In the genomic region with DNA sequence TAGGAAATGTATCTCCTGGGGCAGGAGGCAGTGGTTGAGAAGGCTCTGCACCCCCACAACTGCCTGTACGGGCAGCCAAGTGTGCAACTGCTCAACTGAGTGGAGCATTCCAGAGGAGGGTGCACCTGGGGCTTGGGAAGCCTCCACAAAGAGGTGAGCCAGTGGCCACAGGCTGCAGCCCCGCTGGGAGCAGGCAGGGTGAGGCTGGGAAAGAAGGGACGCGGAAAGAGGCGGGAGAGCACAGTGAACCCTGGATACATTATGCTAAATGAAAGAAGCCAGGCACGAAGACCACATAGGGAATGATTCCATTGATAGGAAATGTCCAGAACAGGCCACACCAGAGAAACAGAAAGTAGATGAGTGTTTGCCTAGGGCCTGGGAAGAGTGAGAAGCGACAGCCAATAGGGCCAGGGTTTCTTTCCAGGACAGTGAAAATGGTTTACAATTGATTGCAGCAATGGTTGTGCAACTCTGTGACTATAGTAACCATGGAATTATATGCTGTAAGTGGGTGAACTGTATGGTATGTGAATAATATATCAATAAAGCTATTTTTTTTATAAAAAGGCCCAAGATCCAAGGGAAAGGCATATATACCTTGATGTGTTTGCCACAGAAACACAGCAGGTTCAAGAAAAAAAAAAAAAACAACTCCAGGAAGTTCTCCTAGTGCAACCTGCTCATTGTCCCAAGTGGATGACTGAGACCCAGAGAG, we compare ENCODE assay signal across 13 cellular contexts.
DNase-seq lines count a peak whose midpoint lies in the region; ATAC-seq, FAIRE-seq and TF ChIP-seq lines count a peak whose summit lies in the region.
"Had no signal": no experiment of that assay in that cellular context is flagged by ENCODE, and none has a peak within 500 bp of the region (broad histone marks: within the 10 kb centered on the region; RNA-seq: fewer than 3 reads in every experiment).

No MANE protein-coding gene starts in this region.

- H3K27ac ChIP-seq in RWPE1 = no peak overlapping the region

- DNase-seq in EH (ENCODE audit: low read depth) (peak; percentile 1), RWPE1 (ENCODE audit: low spot score) (peak; percentile 16), fibroblast of pulmonary artery (ENCODE audit: low read depth) (peak; percentile 69), frontal cortex (ENCODE audit: low spot score in 2 of 2) (no peak), CD14-positive monocyte (ENCODE audit: low spot score) (no peak)
- DNase-seq in activated CD4-positive, alpha-beta memory T cell treated with anti-CD3 and anti-CD28 coated beads for 36 hours = no peak
- DNase-seq: activated gamma-delta T cell, immature natural killer cell, NCI-H345, right cardiac atrium had no signal

- peaks cover 2% of the 10 kb centered on the region for H3K9me3 Mint-ChIP-seq in nephron
- no peaks in the 10 kb centered on the region for H3K9me3 Mint-ChIP-seq in activated CD4-positive, alpha-beta memory T cell treated with anti-CD3 and anti-CD28 coated beads for 36 hours
- H3K9me3 Mint-ChIP-seq in CD14-positive monocyte = peaks cover 0 to 2% (median 0%) of the 10 kb centered on the region in 7 donors
- H3K9me3 Mint-ChIP-seq: immature natural killer cell had no signal

- TF ChIP-seq CTCF in RWPE1 (conservative IDR thresholded peaks at IDR 0.05; ENCODE audit: low read depth) = no peak
- no peak for TF ChIP-seq CTCF in fibroblast of pulmonary artery (IDR thresholded peaks at IDR 0.05; ENCODE audit: low read length, missing control alignments)
- no peak for TF ChIP-seq CTCF in nephron (IDR thresholded peaks at IDR 0.05; ENCODE audit: unreplicated experiment in 3 of 3)
- TF ChIP-seq CTCF in CD14-positive monocyte (IDR thresholded peaks at IDR 0.05) = no peak

- H3K36me3 Mint-ChIP-seq in nephron (ENCODE audit: low read depth) = no peaks in the 10 kb centered on the region
- no peaks in the 10 kb centered on the region for H3K36me3 Mint-ChIP-seq in activated CD4-positive, alpha-beta memory T cell treated with anti-CD3 and anti-CD28 coated beads for 36 hours
- H3K36me3 Mint-ChIP-seq in CD14-positive monocyte = no peaks in the 10 kb centered on the region
- H3K36me3 Mint-ChIP-seq: immature natural killer cell had no signal

- H3K27ac Mint-ChIP-seq in nephron (peak overlapping the region; percentile 26 to 74 (median 60)), CD14-positive monocyte (peak overlapping the region in 1 of 7 donors; percentile 1)
- no peak overlapping the region for H3K27ac Mint-ChIP-seq in activated CD4-positive, alpha-beta memory T cell treated with anti-CD3 and anti-CD28 coated beads for 36 hours
- H3K27ac Mint-ChIP-seq: immature natural killer cell had no signal

- intact Hi-C loops in activated CD4-positive, alpha-beta memory T cell treated with anti-CD3 and anti-CD28 coated beads for 36 hours (cut with micrococcal nuclease) = no loop called here
- intact Hi-C loops in CD14-positive monocyte (cut with micrococcal nuclease) = no loop called here

- CTCF ChIA-PET in RWPE1 (lab: Yijun Ruan, JAX) = no interaction called here
- CTCF ChIA-PET in activated CD4-positive, alpha-beta memory T cell treated with anti-CD3 and anti-CD28 coated beads for 36 hours (lab: Charles Lee) = no interaction called here

- H3K4me1 Mint-ChIP-seq in nephron = peaks cover 52% of the 10 kb centered on the region
- H3K4me1 Mint-ChIP-seq in activated CD4-positive, alpha-beta memory T cell treated with anti-CD3 and anti-CD28 coated beads for 36 hours (ENCODE audit: low read depth) = no peaks in the 10 kb centered on the region
- no peaks in the 10 kb centered on the region for H3K4me1 Mint-ChIP-seq in CD14-positive monocyte
- H3K4me1 Mint-ChIP-seq: immature natural killer cell had no signal

- peak overlapping the region; percentile 1 for H3K4me3 ChIP-seq in fibroblast of pulmonary artery (replicated peaks; ENCODE audit: low read depth, low read length)

- FAIRE-seq in frontal cortex (lab: Jason Lieb, UNC) = no peak
- FAIRE-seq: GM12892 had no signal

- POLR2A ChIA-PET in RWPE1 (lab: Yijun Ruan, JAX; ENCODE audit: low non-redundant PET) = no interaction called here
- POLR2A ChIA-PET in activated CD4-positive, alpha-beta memory T cell treated with anti-CD3 and anti-CD28 coated beads for 36 hours (lab: Charles Lee) = no interaction called here

- H3K27me3 Mint-ChIP-seq in nephron (ENCODE audit: low read depth) = peaks cover 9% of the 10 kb centered on the region
- peaks cover 11% of the 10 kb centered on the region for H3K27me3 Mint-ChIP-seq in activated CD4-positive, alpha-beta memory T cell treated with anti-CD3 and anti-CD28 coated beads for 36 hours
- peaks cover 0 to 3% (median 2%) of the 10 kb centered on the region in 3 donors for H3K27me3 Mint-ChIP-seq in CD14-positive monocyte (ENCODE audit: low read depth in 3 of 3)

- no peak for ATAC-seq in GM19397 (IDR thresholded peaks at IDR 0.05; ENCODE audit: unreplicated experiment)

- H3K4me3 Mint-ChIP-seq in nephron (peak overlapping the region in 1 of 3 experiments; percentile 4), CD14-positive monocyte (no peak overlapping the region)
- no peak overlapping the region for H3K4me3 Mint-ChIP-seq in activated CD4-positive, alpha-beta memory T cell treated with anti-CD3 and anti-CD28 coated beads for 36 hours
- H3K4me3 Mint-ChIP-seq: immature natural killer cell had no signal

Comparison
In these comparisons a context has a peak if more than half of its experiments do, and no peak if none do; other contexts are left out.
1. DNase-seq: peak in EH (single experiment), RWPE1 (single experiment) and fibroblast of pulmonary artery (single experiment); none in frontal cortex (0 of 2), activated CD4-positive, alpha-beta memory T cell treated with anti-CD3 and anti-CD28 coated beads for 36 hours (single experiment) and CD14-positive monocyte (single experiment).